In the genomic region with DNA sequence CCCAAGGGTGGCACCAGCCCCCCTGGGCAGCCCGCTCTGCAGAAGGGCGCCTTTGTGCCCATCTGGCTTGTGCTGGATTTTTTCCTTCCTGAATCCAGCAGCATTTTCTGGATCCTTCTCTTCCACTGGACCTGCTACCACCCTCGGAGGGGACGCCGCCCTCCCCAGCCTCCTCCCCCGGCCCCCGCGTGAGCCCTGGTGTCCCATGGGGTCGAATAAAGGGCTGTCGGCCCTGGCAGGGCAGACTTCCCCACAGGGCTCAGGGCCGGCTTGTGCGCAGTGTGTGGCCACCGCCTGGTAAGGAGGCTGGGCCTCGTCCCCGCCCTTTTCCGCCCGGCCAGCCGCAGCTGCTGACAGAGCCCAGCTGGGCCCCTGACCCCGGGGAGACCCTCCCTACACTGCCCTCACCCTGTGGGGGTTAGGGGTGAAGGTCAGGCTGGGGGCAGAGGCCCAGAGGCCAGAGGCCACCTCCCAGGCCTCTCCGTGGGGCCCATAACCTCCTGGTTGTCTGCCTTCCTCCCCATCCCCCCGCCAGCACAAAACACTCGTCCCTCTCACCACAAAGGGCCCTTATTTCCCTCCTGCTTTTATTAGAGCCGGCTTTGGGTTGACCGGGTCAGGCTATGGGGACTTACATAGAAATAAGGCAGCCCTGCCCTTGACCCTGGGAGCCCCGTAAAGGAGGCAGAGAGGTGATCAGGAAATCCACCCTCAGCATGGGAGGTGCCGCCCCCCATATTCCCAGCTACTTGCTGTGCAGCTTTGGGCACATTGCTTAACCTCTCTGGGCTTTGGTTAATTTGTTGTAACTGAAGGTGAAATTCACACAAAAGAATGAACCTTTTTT, we compare ENCODE assay signal across 12 cellular contexts.
DNase-seq lines count a peak whose midpoint lies in the region; ATAC-seq, FAIRE-seq and TF ChIP-seq lines count a peak whose summit lies in the region.
"Had no signal": no experiment of that assay in that cellular context is flagged by ENCODE, and none has a peak within 500 bp of the region (broad histone marks: within the 10 kb centered on the region; RNA-seq: fewer than 3 reads in every experiment).

No MANE protein-coding gene starts in this region.

- H3F3A ChIP-seq in PC-3 (ENCODE audit: low read length, unreplicated experiment): no peaks in the 10 kb centered on the region

- no peak for ATAC-seq in PC-3
- ATAC-seq: activated CD8-positive, alpha-beta T cell treated with anti-CD3 and anti-CD28 coated beads for 36 hours had no signal

- H3K4me3 ChIP-seq in kidney (ENCODE audit: low read length in 2 of 2) (no peak overlapping the region), PC-3 (ENCODE audit: low read length) (no peak overlapping the region)

- H3K4me1 ChIP-seq in kidney (ENCODE audit: control insufficient read depth in 1 of 2, insufficient read depth in 1 of 2, low read depth in 1 of 2, low read length in 2 of 2) (peaks cover 3 to 8% of the 10 kb centered on the region in 2 donors), PC-3 (ENCODE audit: insufficient read depth, low read length) (no peaks in the 10 kb centered on the region)

- no peaks in the 10 kb centered on the region for H3K79me2 ChIP-seq in PC-3 (ENCODE audit: low read length)

- DNase-seq in anterior cingulate cortex (lab: John Stamatoyannopoulos, UW) (peak in 47 of 58 donors; percentile 23 to 93 (median 77)), kidney (peak; percentile 93), retina (peak; percentile 83), HTR-8/SVneo (ENCODE audit: insufficient read length, low spot score) (no peak), GM13977 (ENCODE audit: low spot score) (no peak), GM13976 (ENCODE audit: low spot score) (no peak), PC-3 (no peak)
- DNase-seq: activated CD8-positive, alpha-beta T cell treated with anti-CD3 and anti-CD28 coated beads for 36 hours; NCI-H1436 had no signal

- H3K9me3 ChIP-seq in kidney (ENCODE audit: control insufficient read depth in 1 of 2, low read length in 2 of 2) (no peaks in the 10 kb centered on the region), PC-3 (ENCODE audit: low read length) (no peaks in the 10 kb centered on the region)

- POLR2A ChIA-PET in PC-3 (lab: Charles Lee; ENCODE audit: unreplicated experiment): no interaction called here

- in situ Hi-C loops in GM13977 (cut with MboI; ENCODE audit: low pct_unique_long_range_greater_than_20kb, low sequenced_read_pairs, unreplicated experiment): no loop called here
- in situ Hi-C loops in GM13976 (cut with MboI; ENCODE audit: low sequenced_read_pairs, unreplicated experiment): no loop called here

- H3K27ac ChIP-seq in kidney (ENCODE audit: low read depth in 2 of 2, low read length in 2 of 2): no peak overlapping the region
- H3K27ac ChIP-seq in PC-3 (ENCODE audit: low read length): no peak overlapping the region

- H3K9ac ChIP-seq in kidney (ENCODE audit: low read length in 2 of 2) (no peak overlapping the region), PC-3 (ENCODE audit: low read length) (no peak overlapping the region)

- CTCF ChIA-PET in PC-3 (lab: Charles Lee): interaction anchor here (0.6 kb wide), 1 partner anchor 181 kb away, joined by 3 read pairs; no protein-coding TSS in a partner anchor

- no peak for FAIRE-seq in kidney (lab: Jason Lieb, UNC)
- no peak for FAIRE-seq in HTR-8/SVneo (lab: Jason Lieb, UNC)
- FAIRE-seq: GM12892, urothelium cell line had no signal

- no peak overlapping the region for H3K4me2 ChIP-seq in PC-3 (ENCODE audit: low read length)

- H3K36me3 ChIP-seq in kidney (ENCODE audit: control insufficient read depth in 1 of 2, insufficient read depth in 2 of 2, low read length in 2 of 2) (no peaks in the 10 kb centered on the region), PC-3 (ENCODE audit: low read depth, low read length) (no peaks in the 10 kb centered on the region)

- intact Hi-C loops in kidney (cut with DNase I): no loop called here
- intact Hi-C loops in PC-3 (cut with micrococcal nuclease): no loop called here

- H3K27me3 ChIP-seq in PC-3 (ENCODE audit: low read length): no peaks in the 10 kb centered on the region

- no peak overlapping the region for H2AFZ ChIP-seq in PC-3 (ENCODE audit: low read length)

- no peaks in the 10 kb centered on the region for H4K20me1 ChIP-seq in PC-3 (ENCODE audit: low read length)

- BruUV-seq in PC-3 (replicated peaks; lab: Mats Ljungman, UMichigan): no TSS peak

- TF ChIP-seq CTCF in kidney (IDR thresholded peaks at IDR 0.05; ENCODE audit: borderline replicate concordance, extremely low read depth, insufficient read depth) (no peak), GM13977 (IDR thresholded peaks at IDR 0.05; ENCODE audit: extremely low read depth, insufficient read depth, missing control alignments) (no peak), GM13976 (IDR thresholded peaks at IDR 0.05; ENCODE audit: borderline replicate concordance, control extremely low read depth, extremely low read depth, insufficient read depth, missing control alignments) (no peak), PC-3 (conservative IDR thresholded peaks at IDR 0.05; ENCODE audit: low read depth, low read length) (no peak)

- H3K9me2 ChIP-seq in PC-3 (replicated peaks; ENCODE audit: low read length): no peaks in the 10 kb centered on the region

- no peak for TF ChIP-seq RAD21 in Ishikawa (IDR thresholded peaks at IDR 0.05; ENCODE audit: low read depth)

- no peak for TF ChIP-seq EP300 in Ishikawa (IDR thresholded peaks at IDR 0.05; ENCODE audit: borderline replicate concordance)

TF ChIP-seq in Ishikawa, 13 proteins besides CTCF, POLR2A, EP300 and RAD21:
- TF ChIP-seq TCF12 (IDR thresholded peaks at IDR 0.05; ENCODE audit: low read depth) (peak; percentile 62; the same call in 1 of the 2 replicates), YY1 (IDR thresholded peaks at IDR 0.05; ENCODE audit: low read depth) (no peak), ZBTB7A (IDR thresholded peaks at IDR 0.05; ENCODE audit: low read depth) (peak; percentile 82)

Comparison
In these comparisons a context has a peak if more than half of its experiments do, and no peak if none do; other contexts are left out.
1. DNase-seq: peak in anterior cingulate cortex (47 of 58), kidney (single experiment) and retina (single experiment); none in HTR-8/SVneo (single experiment), GM13977 (single experiment), GM13976 (single experiment) and PC-3 (single experiment).